23 cellular contexts compared by ENCODE assay signal in genomic region chr5:149915392-149916260, GRCh38. TPM values are rescaled to one million over a fixed set of nuclear protein-coding genes. Genes with fewer than 3 reads are reported as not detected.
DNase-seq lines count a peak whose midpoint lies in the region; ATAC-seq, FAIRE-seq and TF ChIP-seq lines count a peak whose summit lies in the region.
"Had no signal": no experiment of that assay in that cellular context is flagged by ENCODE, and none has a peak within 500 bp of the region (broad histone marks: within the 10 kb centered on the region; RNA-seq: fewer than 3 reads in every experiment).

No MANE protein-coding gene starts in this region.

- no peak overlapping the region for H3K9ac ChIP-seq in SK-N-SH

- H3F3A ChIP-seq in SK-N-SH (replicated peaks; ENCODE audit: insufficient read depth) = peaks cover 6% of the 10 kb centered on the region

- no peaks in the 10 kb centered on the region for H3K79me2 ChIP-seq in SK-N-SH (ENCODE audit: insufficient read depth)

- no peaks in the 10 kb centered on the region for H4K20me1 ChIP-seq in SK-N-SH (ENCODE audit: insufficient read depth)

- intact Hi-C loops in psoas muscle (cut with DNase I) = no loop called here

- peaks cover 11% of the 10 kb centered on the region for H3K27me3 Mint-ChIP-seq in activated naive CD4-positive, alpha-beta T cell treated with anti-CD3 and anti-CD28 coated beads, Interleukin-2, amount 10 ng/mL, durations not matched to agents 7 days and 5 days

- H3K4me3 Mint-ChIP-seq in activated naive CD4-positive, alpha-beta T cell treated with anti-CD3 and anti-CD28 coated beads, Interleukin-2, amount 10 ng/mL, durations not matched to agents 7 days and 5 days = no peak overlapping the region
- H3K4me3 Mint-ChIP-seq: activated naive CD8-positive, alpha-beta T cell; brain had no signal

- TF ChIP-seq CTCF in SK-N-SH (IDR thresholded peaks at IDR 0.05) = no peak
- TF ChIP-seq CTCF in psoas muscle (IDR thresholded peaks at IDR 0.05) = no peak

- CTCF ChIA-PET in SK-N-SH (lab: Yijun Ruan, JAX) = interaction anchor here (0.7 to 2.2 kb wide), 4 partner anchors 11 to 75 kb away, joined by 3 to 11 read pairs (median 6); no protein-coding TSS in a partner anchor
- CTCF ChIA-PET in activated naive CD4-positive, alpha-beta T cell treated with anti-CD3 and anti-CD28 coated beads, Interleukin-2, amount 10 ng/mL, durations not matched to agents 7 days and 5 days (lab: Charles Lee) = interaction anchor here (0.6 kb wide), 1 partner anchor 44 kb away, joined by 3 read pairs; no protein-coding TSS in a partner anchor

- no peak for TF ChIP-seq RAD21 in SK-N-SH (IDR thresholded peaks at IDR 0.05; ENCODE audit: low read length)

- H3K9me3 Mint-ChIP-seq in activated naive CD4-positive, alpha-beta T cell treated with anti-CD3 and anti-CD28 coated beads, Interleukin-2, amount 10 ng/mL, durations not matched to agents 7 days and 5 days = no peaks in the 10 kb centered on the region
- H3K9me3 Mint-ChIP-seq: brain had no signal

- no peaks in the 10 kb centered on the region for H3K36me3 Mint-ChIP-seq in activated naive CD4-positive, alpha-beta T cell treated with anti-CD3 and anti-CD28 coated beads, Interleukin-2, amount 10 ng/mL, durations not matched to agents 7 days and 5 days
- H3K36me3 Mint-ChIP-seq: brain had no signal

- peak; percentile 45 for ATAC-seq in esophagus mucosa
- peak; percentile 68 to 83 (median 72) for ATAC-seq in psoas muscle
- ATAC-seq in HG03432 (IDR thresholded peaks at IDR 0.05; ENCODE audit: unreplicated experiment) = no peak
- ATAC-seq: gastroesophageal sphincter, left lobe of liver, right lobe of liver had no signal

- H3K9me3 ChIP-seq in SK-N-SH (no peaks in the 10 kb centered on the region), psoas muscle (no peaks in the 10 kb centered on the region)
- H3K9me3 ChIP-seq: gastroesophageal sphincter, right lobe of liver, thyroid gland had no signal

- 78% methylated on average over 7 of the region's 7 CpGs for WGBS in SK-N-SH (ENCODE audit: low lambda C conversion rate)
- WGBS in psoas muscle, 3 donors = 51 to 77% (median 63%) methylated on average over 7 of the region's 7 CpGs

- POLR2A ChIA-PET in SK-N-SH (lab: Yijun Ruan, JAX) = no interaction called here

- H3K27ac ChIP-seq in SK-N-SH (ENCODE audit: low read depth in 2 of 2, low read length in 1 of 2) (no peak overlapping the region; a peak in 1 of 4 replicates), psoas muscle (peak overlapping the region; percentile 78)
- H3K27ac ChIP-seq: gastroesophageal sphincter, right lobe of liver, thyroid gland had no signal

- TF ChIP-seq EP300 in SK-N-SH (IDR thresholded peaks at IDR 0.05; ENCODE audit: borderline replicate concordance in 1 of 2, low read depth in 1 of 2, low read length in 1 of 2) = no peak

- FAIRE-seq in GM19239 (lab: Jason Lieb, UNC) = no peak
- FAIRE-seq: GM18507 had no signal

- H3K4me3 ChIP-seq in SK-N-SH (ENCODE audit: low read depth in 2 of 2, low read length in 1 of 2) (no peak overlapping the region), psoas muscle (no peak overlapping the region)
- H3K4me3 ChIP-seq: gastroesophageal sphincter, right lobe of liver, thyroid gland had no signal

- H3K4me2 ChIP-seq in SK-N-SH = no peak overlapping the region

- H2AFZ ChIP-seq in SK-N-SH (ENCODE audit: low read depth) = no peak overlapping the region

- H3K27ac Mint-ChIP-seq in activated naive CD4-positive, alpha-beta T cell treated with anti-CD3 and anti-CD28 coated beads, Interleukin-2, amount 10 ng/mL, durations not matched to agents 7 days and 5 days = no peak overlapping the region
- H3K27ac Mint-ChIP-seq: activated naive CD8-positive, alpha-beta T cell; brain had no signal

- no peaks in the 10 kb centered on the region for H3K9me2 ChIP-seq in SK-N-SH

- DNase-seq in HPDE6-E6E7 (ENCODE audit: extremely low spot score) (peak; percentile 70), SK-N-SH (no peak), psoas muscle (no peak), NCI-H1694 (lab: John Stamatoyannopoulos, UW) (no peak), GM19239 (ENCODE audit: insufficient read length, low spot score) (no peak)
- DNase-seq in activated naive CD4-positive, alpha-beta T cell treated with anti-CD3 and anti-CD28 coated beads, Interleukin-2, amount 10 ng/mL, durations not matched to agents 7 days and 5 days = no peak
- DNase-seq: activated CD4-positive, CD25-positive, alpha-beta regulatory T cell; activated CD8-positive, alpha-beta memory T cell treated with anti-CD3 and anti-CD28 coated beads for 24 hours; dermis blood vessel endothelial cell; DMS79 treated with DMSO at 0.1 percent for 48 hours; NCI-H1105 treated with DMSO at 0.1 percent for 48 hours; NCI-H2171; right lobe of liver; stimulated activated naive CD4-positive, alpha-beta T cell; thyroid gland had no signal

- H3K4me1 ChIP-seq in SK-N-SH (ENCODE audit: control insufficient read depth in 1 of 2, insufficient read depth in 2 of 2, low read depth in 1 of 2, low read length in 1 of 2) = peaks cover 0 to 22% of the 10 kb centered on the region in 2 experiments; a peak in 1 of 4 replicates
- H3K4me1 ChIP-seq in psoas muscle = peaks cover 12% of the 10 kb centered on the region
- H3K4me1 ChIP-seq: gastroesophageal sphincter, right lobe of liver, thyroid gland had no signal

- no peaks in the 10 kb centered on the region for H3K4me1 Mint-ChIP-seq in activated naive CD4-positive, alpha-beta T cell treated with anti-CD3 and anti-CD28 coated beads, Interleukin-2, amount 10 ng/mL, durations not matched to agents 7 days and 5 days
- H3K4me1 Mint-ChIP-seq: brain had no signal

- H3K36me3 ChIP-seq in SK-N-SH (replicated peaks in 1 of 2; ENCODE audit: control insufficient read depth in 1 of 2, insufficient read depth in 2 of 2, low read length in 1 of 2) (no peaks in the 10 kb centered on the region), psoas muscle (ENCODE audit: insufficient read depth in 1 of 2, low read depth in 1 of 2) (no peaks in the 10 kb centered on the region)
- H3K36me3 ChIP-seq: gastroesophageal sphincter, right lobe of liver, thyroid gland had no signal

- no peaks in the 10 kb centered on the region for H3K27me3 ChIP-seq in SK-N-SH (ENCODE audit: insufficient read depth)
- H3K27me3 ChIP-seq in psoas muscle (ENCODE audit: insufficient read depth in 3 of 3, low read length in 2 of 3) = no peaks in the 10 kb centered on the region
- H3K27me3 ChIP-seq: right lobe of liver, thyroid gland had no signal

TF ChIP-seq in SK-N-SH, 30 proteins besides CTCF, POLR2A, EP300 and RAD21:
- TF ChIP-seq REST (IDR thresholded peaks at IDR 0.05; ENCODE audit: low read depth, low read length) (no peak), PBX3 (IDR thresholded peaks at IDR 0.05) (peak; percentile 47), JUND (IDR thresholded peaks at IDR 0.05) (0 out of 2 replicates have a peak, but pooled peaks have one; percentile 5), TCF12 (IDR thresholded peaks at IDR 0.05) (peak; percentile 21; the same call in 1 of the 2 replicates), FOSL2 (IDR thresholded peaks at IDR 0.05; ENCODE audit: borderline replicate concordance, low read depth) (no peak)

RNA-seq across cellular contexts. Expression of gene PDE6A, which starts 29.0 kb away (rescaled TPM):
- polyA plus RNA-seq in SK-N-SH (2012; rRNA removed) = 0.05 and 0.06 TPM in 2 replicates
- polyA plus RNA-seq in SK-N-SH (2012; cell fraction: cytosol; rRNA removed) = 0.06 and 0.07 TPM in 2 replicates
- polyA plus RNA-seq in SK-N-SH (2012; cell fraction: nucleus; rRNA removed) = 0.11 and 0.14 TPM in 2 replicates
- 0.48 TPM for total RNA-seq in esophagus mucosa
- under 1 TPM; 0.04 to 0.26 (median 0.08) TPM for total RNA-seq in psoas muscle
- polyA plus RNA-seq in psoas muscle = under 1 TPM; 0.09 to 0.15 (median 0.10) TPM
- total RNA-seq: dermis blood vessel endothelial cell; left lobe of liver; right lobe of liver; T-helper 2 cell treated with Interferon-gamma antibody and Interleukin-4, amounts not matched to agents 100 ng/mL and 5 ng/mL, for 36 hours; thyroid gland had no signal

RNA-seq across cellular contexts. Expression of gene SLC26A2, which starts 44.9 kb away (rescaled TPM):
- polyA plus RNA-seq in SK-N-SH (2012; rRNA removed) (1.3 and 1.9 TPM in 2 replicates), psoas muscle (10 to 100 TPM in 1 of 3 donors, 1 to 10 TPM in 2; 4.0 to 14.3 (median 8.0) TPM)
- polyA plus RNA-seq in SK-N-SH (2012; cell fraction: cytosol; rRNA removed) = 2.0 TPM in 2 replicates
- 0.89 and 1.7 TPM in 2 replicates for polyA plus RNA-seq in SK-N-SH (2012; cell fraction: nucleus; rRNA removed)
- total RNA-seq in esophagus mucosa (8.9 TPM), psoas muscle (10 to 100 TPM in 1 of 4 donors, 1 to 10 TPM in 3; 4.1 to 20.1 (median 6.4) TPM)
